ENCODE assay signal across 1 cellular context in genomic region chr9:113349044-113349433, GRCh38.
A peak's percentile ranks its signal among the peaks of the same experiment; 100 is the strongest.
TF ChIP-seq lines count a peak whose summit lies in the region.

No MANE protein-coding gene starts in this region.

TF ChIP-seq in H1, 55 proteins besides CTCF, POLR2A, EP300 and RAD21:
- TF ChIP-seq KDM1A (IDR thresholded peaks at IDR 0.05; ENCODE audit: borderline replicate concordance, low read length) (peak; percentile 24; the same call in 1 of the 2 replicates), CHD7 (IDR thresholded peaks at IDR 0.05; ENCODE audit: insufficient replicate concordance, low read length) (no peak), POLR2AphosphoS5 (IDR thresholded peaks at IDR 0.05; ENCODE audit: low read depth, low read length) (no peak), YY1 (IDR thresholded peaks at IDR 0.05; ENCODE audit: low read depth, low read length) (no peak)
